ENCODE assay signal across 21 cellular contexts in genomic region chr2:197391220-197391717, GRCh38.
"Had no signal": no experiment of that assay in that cellular context is flagged by ENCODE, and none has a peak within 500 bp of the region (broad histone marks: within the 10 kb centered on the region; RNA-seq: fewer than 3 reads in every experiment).

No MANE protein-coding gene starts in this region.

- ATAC-seq: heart right ventricle; left lobe of liver; mucosa of descending colon; naive thymus-derived CD8-positive, alpha-beta T cell; right cardiac atrium had no signal

- H3K9me3 Mint-ChIP-seq: naive thymus-derived CD8-positive, alpha-beta T cell; neural progenitor cell; type B pancreatic cell had no signal

- FAIRE-seq: endothelial cell of umbilical vein, frontal cortex, islet of Langerhans, urothelium cell line had no signal

- H3K27me3 Mint-ChIP-seq: naive thymus-derived CD8-positive, alpha-beta T cell; type B pancreatic cell had no signal

- H3K9ac ChIP-seq: neural progenitor cell had no signal

- H3K4me1 Mint-ChIP-seq: neural progenitor cell had no signal

- H3K4me3 ChIP-seq: colonic mucosa, heart right ventricle, mucosa of descending colon, neural progenitor cell, ovary, smooth muscle cell had no signal

- H3K27me3 ChIP-seq: colonic mucosa, heart right ventricle, neural progenitor cell, ovary had no signal

- H3K27ac ChIP-seq: colonic mucosa, heart right ventricle, neural progenitor cell, ovary had no signal

- H3K4me3 Mint-ChIP-seq: naive thymus-derived CD8-positive, alpha-beta T cell; neural progenitor cell; type B pancreatic cell had no signal

- H3K36me3 ChIP-seq: ovary had no signal

- H3K4me1 ChIP-seq: colonic mucosa, heart right ventricle, neural progenitor cell had no signal

- H3K9me3 ChIP-seq: colonic mucosa, heart right ventricle, mucosa of descending colon, ovary had no signal

- DNase-seq: colonic mucosa; dermis blood vessel endothelial cell; erythroblast; heart right ventricle; hypothalamus; kidney glomerular epithelial cell; mucosa of descending colon; naive thymus-derived CD8-positive, alpha-beta T cell; nucleus accumbens; ovary; right cardiac atrium; stimulated activated CD4-positive, alpha-beta T cell treated with anti-CD3 and anti-CD28 coated beads, Interleukin-2, amount 100 ng/mL, for 48 hours; stimulated activated naive CD4-positive, alpha-beta T cell treated with Interleukin-2 at 50 U/mL for 16 hours had no signal

- H3K4me2 ChIP-seq: neural progenitor cell, smooth muscle cell had no signal

- H3K27ac Mint-ChIP-seq: neural progenitor cell, type B pancreatic cell had no signal

- H2AFZ ChIP-seq: neural progenitor cell had no signal
